Comparison of ENCODE assay signal across 8 cellular contexts in the genomic region with DNA sequence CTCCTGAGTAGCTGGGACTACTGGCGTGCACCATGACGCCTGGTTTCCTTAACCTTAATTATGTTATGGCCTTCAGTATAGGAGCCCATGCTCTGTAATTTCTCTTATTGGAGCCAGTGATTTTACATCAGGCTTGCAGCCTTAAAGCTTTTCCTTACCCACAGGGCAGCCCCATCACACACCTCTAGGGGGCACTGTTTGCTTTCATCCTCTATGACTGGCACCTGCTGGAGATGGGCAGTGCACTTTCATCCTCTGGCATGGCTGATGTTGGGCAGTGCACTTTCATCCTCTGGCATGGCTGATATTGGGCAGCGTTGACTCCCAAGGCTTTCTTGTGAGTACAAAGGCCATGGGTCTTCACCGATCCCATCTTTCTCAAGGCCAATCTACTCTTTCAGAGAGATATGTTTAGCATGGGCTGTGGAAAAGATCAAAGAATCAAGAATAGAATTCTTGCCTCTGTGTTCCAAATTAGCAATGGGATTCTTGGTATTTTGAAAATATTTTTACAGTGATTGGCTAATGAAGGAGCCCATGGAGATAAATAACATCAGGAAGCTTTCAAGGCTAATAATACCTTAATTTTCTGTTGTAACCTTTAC.
A peak's percentile ranks its signal among the peaks of the same experiment; 100 is the strongest.
DNase-seq lines count a peak whose midpoint lies in the region; ATAC-seq, FAIRE-seq and TF ChIP-seq lines count a peak whose summit lies in the region.

No MANE protein-coding gene starts in this region.

- in situ Hi-C loops in astrocyte of the spinal cord (cut with HindIII; ENCODE audit: low sequenced_read_pairs), result no loop called here

- intact Hi-C loops in lower lobe of right lung (cut with DNase I), result no loop called here

- ATAC-seq in lower lobe of right lung (peak in 1 of 2 donors; percentile 25), HG03469 (IDR thresholded peaks at IDR 0.05; ENCODE audit: unreplicated experiment) (no peak)

- FAIRE-seq in urothelium cell line (lab: Jason Lieb, UNC), result no peak

- DNase-seq in COR-L47 (lab: John Stamatoyannopoulos, UW) (peak; percentile 73), HS-27A (ENCODE audit: low read depth) (peak; percentile 15), RKO (ENCODE audit: low spot score) (peak; percentile 47), astrocyte of the spinal cord (ENCODE audit: low read depth, low spot score) (peak; percentile 8), lower lobe of right lung (no peak), urothelium cell line (ENCODE audit: low spot score) (peak; percentile 38), occipital lobe (lab: John Stamatoyannopoulos, UW) (no peak)

- H3K36me3 ChIP-seq in lower lobe of right lung, result no peaks in the 10 kb centered on the region

- peak; percentile 60 for TF ChIP-seq CTCF in astrocyte of the spinal cord (IDR thresholded peaks at IDR 0.05; ENCODE audit: low read depth, low read length)
- TF ChIP-seq CTCF in lower lobe of right lung (IDR thresholded peaks at IDR 0.05), result peak; percentile 38

- H3K27ac ChIP-seq in lower lobe of right lung, result no peak overlapping the region

- H3K4me1 ChIP-seq in lower lobe of right lung, result no peaks in the 10 kb centered on the region

- H3K4me3 ChIP-seq in astrocyte of the spinal cord (ENCODE audit: low read depth, low read length) (no peak overlapping the region), lower lobe of right lung (no peak overlapping the region)

- H3K27me3 ChIP-seq in lower lobe of right lung (ENCODE audit: low read depth), result no peaks in the 10 kb centered on the region

- no peaks in the 10 kb centered on the region for H3K9me3 ChIP-seq in lower lobe of right lung

Comparison
In these comparisons a context has a peak if more than half of its experiments do, and no peak if none do; other contexts are left out.
1. DNase-seq: peak in COR-L47 (single experiment), HS-27A (single experiment), RKO (single experiment), astrocyte of the spinal cord (single experiment) and urothelium cell line (single experiment); none in lower lobe of right lung (single experiment) and occipital lobe (single experiment).